24 cellular contexts compared by ENCODE assay signal in the genomic region with DNA sequence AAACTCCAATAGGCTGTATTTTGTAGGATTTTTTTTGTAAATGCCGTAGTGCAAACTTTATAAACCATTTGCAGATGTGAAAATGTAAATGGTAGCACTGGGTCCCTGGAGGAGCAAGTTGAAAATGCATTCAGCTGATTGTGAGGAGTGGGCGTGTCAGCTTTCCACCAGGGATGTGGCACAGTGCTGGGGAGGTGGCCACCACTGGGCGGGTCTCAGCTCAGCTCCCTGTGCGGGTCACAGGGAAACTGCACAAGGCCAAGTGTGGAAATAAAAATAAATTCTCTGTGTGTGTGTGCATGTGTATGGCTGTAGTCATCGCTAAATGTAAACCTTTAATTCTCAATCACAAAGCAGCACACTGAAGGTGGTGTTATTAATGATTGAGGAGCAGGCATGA.
"Had no signal": no experiment of that assay in that cellular context is flagged by ENCODE, and none has a peak within 500 bp of the region (broad histone marks: within the 10 kb centered on the region; RNA-seq: fewer than 3 reads in every experiment).

No MANE protein-coding gene starts in this region.

- H3K36me3 Mint-ChIP-seq: immature natural killer cell; naive B cell; naive thymus-derived CD8-positive, alpha-beta T cell had no signal

- H3K9me3 ChIP-seq: colonic mucosa, esophagus squamous epithelium, gastrocnemius medialis, heart right ventricle, left lung, lower lobe of right lung had no signal

- H3K4me3 Mint-ChIP-seq: dendritic cell treated with granulocyte-macrophage colony-stimulating factor and Interleukin-4, amounts not matched to agents 40 ng/mL and 50 ng/mL, for 4 days; effector memory CD8-positive, alpha-beta T cell; immature natural killer cell; naive B cell; naive thymus-derived CD8-positive, alpha-beta T cell had no signal

- ATAC-seq: effector memory CD8-positive, alpha-beta T cell; esophagus mucosa; gastrocnemius medialis; heart right ventricle; left lung; left ventricle myocardium superior; lower lobe of right lung; naive thymus-derived CD8-positive, alpha-beta T cell had no signal

- H3K9me3 Mint-ChIP-seq: dendritic cell treated with granulocyte-macrophage colony-stimulating factor and Interleukin-4, amounts not matched to agents 40 ng/mL and 50 ng/mL, for 4 days; effector memory CD8-positive, alpha-beta T cell; immature natural killer cell; naive B cell; naive thymus-derived CD8-positive, alpha-beta T cell had no signal

- H3K27ac ChIP-seq: colonic mucosa, esophagus squamous epithelium, gastrocnemius medialis, heart right ventricle, left lung, lower lobe of right lung had no signal

- H3K4me3 ChIP-seq: colonic mucosa, esophagus squamous epithelium, gastrocnemius medialis, heart right ventricle, left lung, lower lobe of right lung had no signal

- H3K4me1 Mint-ChIP-seq: immature natural killer cell, naive B cell had no signal

- DNase-seq: colonic mucosa; cortex of kidney; effector CD8-positive, alpha-beta T cell; effector memory CD8-positive, alpha-beta T cell; esophagus squamous epithelium; foreskin fibroblast; foreskin melanocyte; gastrocnemius medialis; glutamatergic neuron; heart right ventricle; hippocampal formation; immature natural killer cell; islet precursor cell; kidney; kidney glomerular epithelial cell; left lung; left ventricle myocardium superior; lower lobe of right lung; mesenchymal stem cell; midbrain; naive B cell; naive thymus-derived CD8-positive, alpha-beta T cell had no signal

- H3K4me1 ChIP-seq: colonic mucosa, esophagus squamous epithelium, gastrocnemius medialis, left lung, lower lobe of right lung had no signal

- H3K27me3 ChIP-seq: colonic mucosa, gastrocnemius medialis had no signal

- H3K27ac Mint-ChIP-seq: dendritic cell treated with granulocyte-macrophage colony-stimulating factor and Interleukin-4, amounts not matched to agents 40 ng/mL and 50 ng/mL, for 4 days; effector memory CD8-positive, alpha-beta T cell; immature natural killer cell; naive thymus-derived CD8-positive, alpha-beta T cell had no signal

- H3K36me3 ChIP-seq: colonic mucosa, esophagus squamous epithelium, gastrocnemius medialis, heart right ventricle, left lung, lower lobe of right lung had no signal
